Comparison of ENCODE assay signal across 37 cellular contexts in the genomic region with DNA sequence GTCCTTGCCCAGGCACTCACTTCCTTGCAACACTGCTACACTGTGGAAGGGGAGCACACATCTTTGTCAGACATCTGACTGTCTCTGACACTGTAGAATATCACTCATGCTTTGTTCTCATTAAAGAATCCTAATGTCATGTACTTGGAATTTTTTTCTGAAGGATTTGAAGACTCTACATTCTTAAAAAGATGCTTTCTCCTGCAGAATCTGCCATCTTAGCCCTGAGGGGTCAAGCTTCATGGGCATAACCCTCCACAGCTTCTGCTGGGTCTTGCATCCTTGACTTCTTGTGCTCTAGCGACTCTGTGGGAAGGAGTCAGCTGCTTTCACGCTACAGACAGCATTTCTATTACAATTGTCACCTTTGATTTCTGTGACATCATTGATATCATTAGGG.
DNase-seq lines count a peak whose midpoint lies in the region; ATAC-seq, FAIRE-seq and TF ChIP-seq lines count a peak whose summit lies in the region.
"Had no signal": no experiment of that assay in that cellular context is flagged by ENCODE, and none has a peak within 500 bp of the region (broad histone marks: within the 10 kb centered on the region; RNA-seq: fewer than 3 reads in every experiment).

No MANE protein-coding gene starts in this region.

- H3K4me1 ChIP-seq in HepG2 (ENCODE audit: insufficient read depth, low read length) = no peaks in the 10 kb centered on the region
- peaks cover 0 to 8% (median 0%) of the 10 kb centered on the region in 4 donors for H3K4me1 ChIP-seq in right lobe of liver
- no peaks in the 10 kb centered on the region for H3K4me1 ChIP-seq in endodermal cell (ENCODE audit: control insufficient read depth, insufficient read depth, low read length)
- H3K4me1 ChIP-seq in trophoblast cell (ENCODE audit: control insufficient read depth in 1 of 2, insufficient read depth in 2 of 2, low read length in 2 of 2) = no peaks in the 10 kb centered on the region
- no peaks in the 10 kb centered on the region for H3K4me1 ChIP-seq in GM23248 (ENCODE audit: insufficient read depth)
- H3K4me1 ChIP-seq: A549; BLaER1; BLaER1 treated with 17β-estradiol and CSF1 and Interleukin-3, amounts not matched to agents 10 nM and 100 nM; Caco-2 had no signal

- H3K79me2 ChIP-seq in HepG2 (ENCODE audit: insufficient read depth, low read length) (no peaks in the 10 kb centered on the region), neural cell (replicated peaks; ENCODE audit: insufficient read depth, low read length) (no peaks in the 10 kb centered on the region), trophoblast cell (ENCODE audit: control insufficient read depth, insufficient read depth, low read length, poor library complexity) (no peaks in the 10 kb centered on the region), GM23248 (ENCODE audit: insufficient read depth) (no peaks in the 10 kb centered on the region)

- peaks cover 2% of the 10 kb centered on the region for H3K9me3 Mint-ChIP-seq in endodermal cell
- H3K9me3 Mint-ChIP-seq: CD4-positive, alpha-beta memory T cell; CD4-positive, alpha-beta T cell; CD8-positive, alpha-beta T cell had no signal

- TF ChIP-seq CTCF in HepG2 (CRISPR knock-in tag; IDR thresholded peaks at IDR 0.05) (no peak), right lobe of liver (IDR thresholded peaks at IDR 0.05) (no peak), endodermal cell (conservative IDR thresholded peaks at IDR 0.05) (no peak), neural cell (IDR thresholded peaks at IDR 0.05; ENCODE audit: poor library complexity, severe bottlenecking) (no peak)

- H3K4me3 Mint-ChIP-seq in endodermal cell = no peak overlapping the region
- H3K4me3 Mint-ChIP-seq: B cell; CD14-positive monocyte; CD4-positive, alpha-beta memory T cell; CD4-positive, alpha-beta T cell; CD4-positive, CD25-positive, alpha-beta regulatory T cell; CD8-positive, alpha-beta memory T cell; CD8-positive, alpha-beta T cell had no signal

- H3K79me1 ChIP-seq in trophoblast cell (ENCODE audit: low read length) = no peaks in the 10 kb centered on the region

- H2AK5ac ChIP-seq in trophoblast cell (ENCODE audit: low read length) = no peak overlapping the region

- H3F3A ChIP-seq in neural cell (ENCODE audit: insufficient read depth, low read length, poor library complexity, severe bottlenecking) (peaks cover 3% of the 10 kb centered on the region), GM23248 (ENCODE audit: insufficient read depth) (no peaks in the 10 kb centered on the region)

- H3K4ac ChIP-seq in trophoblast cell (ENCODE audit: low read depth, low read length) = no peak overlapping the region

- POLR2A ChIA-PET in HepG2 (lab: Yijun Ruan, JAX) = no interaction called here

- no peak overlapping the region for H3K23ac ChIP-seq in trophoblast cell (ENCODE audit: low read length)

- no peak overlapping the region for H3K27ac Mint-ChIP-seq in endodermal cell
- H3K27ac Mint-ChIP-seq: B cell; CD14-positive monocyte; CD4-positive, alpha-beta memory T cell; CD4-positive, alpha-beta T cell; CD4-positive, CD25-positive, alpha-beta regulatory T cell; CD8-positive, alpha-beta memory T cell; CD8-positive, alpha-beta T cell had no signal

- no peak overlapping the region for H3K18ac ChIP-seq in trophoblast cell (ENCODE audit: low read length)

- ATAC-seq in HepG2 = no peak
- ATAC-seq in right lobe of liver = no peak
- no peak for ATAC-seq in GM21717 (IDR thresholded peaks at IDR 0.05; ENCODE audit: unreplicated experiment)
- ATAC-seq: A549; CD8-positive, alpha-beta T cell had no signal

- H4K91ac ChIP-seq in trophoblast cell (ENCODE audit: low read depth, low read length) = no peak overlapping the region

- TF ChIP-seq RAD21 in HepG2 (CRISPR knock-in tag; IDR thresholded peaks at IDR 0.05) (no peak), neural cell (conservative IDR thresholded peaks at IDR 0.05) (no peak)

- no peak for FAIRE-seq in HepG2 (lab: Jason Lieb, UNC)
- FAIRE-seq: A204.1, A549, D721Med had no signal

- no peaks in the 10 kb centered on the region for H3K9me3 ChIP-seq in HepG2 (ENCODE audit: low read length)
- H3K9me3 ChIP-seq in right lobe of liver = no peaks in the 10 kb centered on the region
- no peaks in the 10 kb centered on the region for H3K9me3 ChIP-seq in endodermal cell (ENCODE audit: control insufficient read depth, low read length)
- no peaks in the 10 kb centered on the region for H3K9me3 ChIP-seq in neural cell (ENCODE audit: low read length)
- no peaks in the 10 kb centered on the region for H3K9me3 ChIP-seq in trophoblast cell (ENCODE audit: insufficient read depth, low read depth, low read length)
- H3K9me3 ChIP-seq in GM23248 (ENCODE audit: low read depth) = no peaks in the 10 kb centered on the region
- H3K9me3 ChIP-seq: A549, BE2C, Caco-2 had no signal

- DNase-seq in HepG2 (ENCODE audit: low spot score) = no peak
- no peak for DNase-seq in right lobe of liver
- DNase-seq in endodermal cell = peak; percentile 6
- peak; percentile 75 to 96 for DNase-seq in trophoblast cell
- no peak for DNase-seq in NCI-H446 (lab: John Stamatoyannopoulos, UW)
- DNase-seq in GM23248 = no peak
- DNase-seq: 8988T; ACHN; AML-193; BE2C; C1 segment of cervical spinal cord; Caco-2; Calu3; CD4-positive, alpha-beta memory T cell; CD4-positive, alpha-beta T cell; CD4-positive, CD25-positive, alpha-beta regulatory T cell; CD8-positive, alpha-beta memory T cell; CD8-positive, alpha-beta T cell; COR-L47; DMS 273 treated with DMSO at 0.1 percent for 48 hours; DMS153; DMS53; DMS79; DMS79 treated with DMSO at 0.1 percent for 48 hours; DND-41; EL had no signal

- no peak overlapping the region for H4K12ac ChIP-seq in trophoblast cell (ENCODE audit: low read depth, low read length)

- H3K4me2 ChIP-seq in HepG2 (ENCODE audit: low read depth, low read length) (no peak overlapping the region), neural cell (ENCODE audit: low read length) (no peak overlapping the region), trophoblast cell (ENCODE audit: low read length) (no peak overlapping the region), GM23248 (ENCODE audit: unreplicated experiment) (no peak overlapping the region)
- H3K4me2 ChIP-seq: A549; BLaER1; BLaER1 treated with 17β-estradiol and CSF1 and Interleukin-3, amounts not matched to agents 10 nM and 100 nM had no signal

- H3K9ac ChIP-seq in HepG2 (ENCODE audit: insufficient read depth, low read depth, low read length) (no peak overlapping the region), endodermal cell (ENCODE audit: extremely low read depth, low read length, poor library complexity, severe bottlenecking) (no peak overlapping the region), neural cell (ENCODE audit: low read length) (no peak overlapping the region), trophoblast cell (ENCODE audit: low read length) (no peak overlapping the region), GM23248 (no peak overlapping the region)
- H3K9ac ChIP-seq: BLaER1; BLaER1 treated with 17β-estradiol and CSF1 and Interleukin-3, amounts not matched to agents 10 nM and 100 nM had no signal

- no peak overlapping the region for H2BK120ac ChIP-seq in trophoblast cell (ENCODE audit: insufficient read depth, low read length, poor library complexity)

- CTCF ChIA-PET in HepG2 (lab: Yijun Ruan, JAX; ENCODE audit: low intra/inter-chr PET ratio, low total read pairs) = no interaction called here

- WGBS in HepG2 (ENCODE audit: low lambda C conversion rate) = 0% methylated on average over 2 of the region's 2 CpGs
- 94% methylated on average over 2 of the region's 2 CpGs for WGBS in right lobe of liver (ENCODE audit: insufficient coverage, low coverage, low lambda C conversion rate, missing lambda C conversion rate)
- WGBS in endodermal cell (ENCODE audit: insufficient coverage in 1 of 2, insufficient read length in 1 of 2), 2 experiments = 97% methylated on average over 2 of the region's 2 CpGs; no CpG with 5 or more reads in 1 of the 2 experiments
- no CpG with 5 or more reads among the region's 2 CpGs for WGBS in trophoblast cell (ENCODE audit: extremely low coverage, insufficient coverage, insufficient read length)
- WGBS in GM23248 (ENCODE audit: low coverage in 1 of 2, low lambda C conversion rate in 2 of 2, missing lambda C conversion rate in 2 of 2), 2 experiments = 50 to 59% methylated on average over 2 of the region's 2 CpGs

- H3K14ac ChIP-seq in trophoblast cell (ENCODE audit: low read length) = no peak overlapping the region

- H3K27me3 Mint-ChIP-seq in endodermal cell (ENCODE audit: insufficient read depth) = no peaks in the 10 kb centered on the region

- TF ChIP-seq POLR2A in HepG2 (IDR thresholded peaks at IDR 0.05; ENCODE audit: insufficient read depth in 1 of 2, low read depth in 2 of 2, low read length in 2 of 2) (no peak), right lobe of liver (IDR thresholded peaks at IDR 0.05) (no peak)

- H2BK5ac ChIP-seq in trophoblast cell (ENCODE audit: low read depth, low read length, poor library complexity) = no peak overlapping the region

- H3K36me3 Mint-ChIP-seq in endodermal cell (ENCODE audit: low read depth) = no peaks in the 10 kb centered on the region
- H3K36me3 Mint-ChIP-seq: CD14-positive monocyte; CD4-positive, alpha-beta memory T cell; CD4-positive, CD25-positive, alpha-beta regulatory T cell; CD8-positive, alpha-beta memory T cell; CD8-positive, alpha-beta T cell had no signal

- H3K9me2 ChIP-seq in neural cell (ENCODE audit: insufficient read depth, low read length) = no peaks in the 10 kb centered on the region
- H3K9me2 ChIP-seq in GM23248 (ENCODE audit: insufficient read depth) = no peaks in the 10 kb centered on the region

- H3K27me3 ChIP-seq in HepG2 (ENCODE audit: control insufficient read depth in 1 of 2, insufficient read depth in 2 of 2, low read length in 2 of 2) = peaks cover 0 to 20% of the 10 kb centered on the region in 2 experiments; a peak in 2 of 5 replicates
- no peaks in the 10 kb centered on the region for H3K27me3 ChIP-seq in right lobe of liver
- H3K27me3 ChIP-seq in endodermal cell (ENCODE audit: control insufficient read depth, insufficient read depth, low read length, poor library complexity, severe bottlenecking) = no peaks in the 10 kb centered on the region
- no peaks in the 10 kb centered on the region for H3K27me3 ChIP-seq in neural cell (ENCODE audit: insufficient read depth, low read depth, low read length)
- no peaks in the 10 kb centered on the region for H3K27me3 ChIP-seq in trophoblast cell (ENCODE audit: insufficient read depth, low read length)
- H3K27me3 ChIP-seq in GM23248 (replicated peaks; ENCODE audit: insufficient read depth) = no peaks in the 10 kb centered on the region
- H3K27me3 ChIP-seq: BE2C; BLaER1; BLaER1 treated with 17β-estradiol and CSF1 and Interleukin-3, amounts not matched to agents 10 nM and 100 nM had no signal

- H3K4me1 Mint-ChIP-seq in endodermal cell = no peaks in the 10 kb centered on the region
- H3K4me1 Mint-ChIP-seq: B cell; CD14-positive monocyte; CD4-positive, alpha-beta memory T cell; CD4-positive, CD25-positive, alpha-beta regulatory T cell; CD8-positive, alpha-beta memory T cell had no signal

- H2AFZ ChIP-seq in HepG2 (ENCODE audit: low read length) (no peak overlapping the region), neural cell (ENCODE audit: low read depth, low read length) (no peak overlapping the region), trophoblast cell (ENCODE audit: insufficient read depth, low read length, poor library complexity) (no peak overlapping the region), GM23248 (no peak overlapping the region)

- BruUV-seq in HepG2 (replicated peaks; lab: Mats Ljungman, UMichigan) = no TSS peak

- H2BK12ac ChIP-seq in trophoblast cell (ENCODE audit: low read length) = no peak overlapping the region

- in situ Hi-C loops in HepG2 (cut with HindIII; ENCODE audit: extremely low pct_ligation_motif_present, low pct_unique_long_range_greater_than_20kb) = no loop called here
- in situ Hi-C loops in GM23248 (cut with MboI) = no loop called here

- H3K27ac ChIP-seq in HepG2 (ENCODE audit: extremely low read length, insufficient read depth, low read length) = no peak overlapping the region
- H3K27ac ChIP-seq in right lobe of liver = no peak overlapping the region
- H3K27ac ChIP-seq in endodermal cell (ENCODE audit: low read depth, low read length) = no peak overlapping the region
- peak overlapping the region; percentile 48 for H3K27ac ChIP-seq in neural cell (ENCODE audit: low read length)
- no peak overlapping the region for H3K27ac ChIP-seq in trophoblast cell (ENCODE audit: low read depth, low read length)
- no peak overlapping the region for H3K27ac ChIP-seq in GM23248
- H3K27ac ChIP-seq: 22Rv1; A549; BLaER1; BLaER1 treated with 17β-estradiol and CSF1 and Interleukin-3, amounts not matched to agents 10 nM and 100 nM; C4-2B had no signal

- H3K4me3 ChIP-seq in HepG2 (replicated peaks in 1 of 3; ENCODE audit: insufficient read depth in 1 of 3, low read depth in 2 of 3, low read length in 3 of 3) = no peak overlapping the region
- no peak overlapping the region for H3K4me3 ChIP-seq in right lobe of liver
- no peak overlapping the region for H3K4me3 ChIP-seq in endodermal cell (ENCODE audit: low read length)
- no peak overlapping the region for H3K4me3 ChIP-seq in neural cell (ENCODE audit: low read length)
- no peak overlapping the region for H3K4me3 ChIP-seq in trophoblast cell (ENCODE audit: low read depth, low read length)
- H3K4me3 ChIP-seq in GM23248 = no peak overlapping the region
- H3K4me3 ChIP-seq: A549; BLaER1; BLaER1 treated with 17β-estradiol and CSF1 and Interleukin-3, amounts not matched to agents 10 nM and 100 nM had no signal

- no peak overlapping the region for H4K8ac ChIP-seq in trophoblast cell (ENCODE audit: low read depth, low read length)

- TF ChIP-seq EP300 in HepG2 (IDR thresholded peaks at IDR 0.05; ENCODE audit: low read depth in 2 of 2, low read length in 2 of 2) (no peak), HepG2 (CRISPR knock-in tag; IDR thresholded peaks at IDR 0.05; ENCODE audit: borderline replicate concordance) (no peak), neural cell (conservative IDR thresholded peaks at IDR 0.05; ENCODE audit: poor library complexity, severe bottlenecking) (no peak)

- intact Hi-C loops in HepG2 (cut with micrococcal nuclease; ENCODE audit: unreplicated experiment) = no loop called here
- intact Hi-C loops in right lobe of liver (cut with DNase I) = no loop called here

- H3K36me3 ChIP-seq in HepG2 (replicated peaks in 1 of 2; ENCODE audit: control insufficient read depth in 1 of 2, insufficient read depth in 2 of 2, low read length in 2 of 2) (no peaks in the 10 kb centered on the region), right lobe of liver (no peaks in the 10 kb centered on the region), endodermal cell (ENCODE audit: control insufficient read depth, insufficient read depth, low read length) (no peaks in the 10 kb centered on the region), neural cell (ENCODE audit: insufficient read depth, low read length) (no peaks in the 10 kb centered on the region), trophoblast cell (ENCODE audit: control insufficient read depth in 1 of 2, insufficient read depth in 2 of 2, low read length in 2 of 2) (no peaks in the 10 kb centered on the region), GM23248 (ENCODE audit: low read depth) (no peaks in the 10 kb centered on the region)
- H3K36me3 ChIP-seq: BE2C; BLaER1; BLaER1 treated with 17β-estradiol and CSF1 and Interleukin-3, amounts not matched to agents 10 nM and 100 nM had no signal

- H4K20me1 ChIP-seq in HepG2 (ENCODE audit: insufficient read depth, low read length) (no peaks in the 10 kb centered on the region), neural cell (ENCODE audit: insufficient read depth) (no peaks in the 10 kb centered on the region), GM23248 (ENCODE audit: insufficient read depth) (no peaks in the 10 kb centered on the region)
- H4K20me1 ChIP-seq: BLaER1; BLaER1 treated with 17β-estradiol and CSF1 and Interleukin-3, amounts not matched to agents 10 nM and 100 nM had no signal

Comparison
In these comparisons a context has a peak if more than half of its experiments do, and no peak if none do; other contexts are left out.
1. DNase-seq: peak in endodermal cell (single experiment) and trophoblast cell (2 of 2); none in HepG2 (single experiment), right lobe of liver (0 of 3), NCI-H446 (0 of 2) and GM23248 (single experiment).